8 cellular contexts compared by ENCODE assay signal in genomic region chr6:89369009-89369408, GRCh38. TPM values are rescaled to one million over a fixed set of nuclear protein-coding genes. Genes with fewer than 3 reads are reported as not detected.
DNase-seq lines count a peak whose midpoint lies in the region; ATAC-seq, FAIRE-seq and TF ChIP-seq lines count a peak whose summit lies in the region.
"Had no signal": no experiment of that assay in that cellular context is flagged by ENCODE, and none has a peak within 500 bp of the region (broad histone marks: within the 10 kb centered on the region; RNA-seq: fewer than 3 reads in every experiment).

No MANE protein-coding gene starts in this region.

- POLR2A ChIA-PET in GM12878 (lab: Charles Lee) = no interaction called here
- POLR2A ChIA-PET in CD8-positive, alpha-beta T cell (lab: Charles Lee) = no interaction called here

- no peak for FAIRE-seq in GM12878 (lab: Jason Lieb, UNC)
- peak; percentile 11 for FAIRE-seq in kidney (lab: Jason Lieb, UNC)

- no peaks in the 10 kb centered on the region for H3K36me3 ChIP-seq in GM12878 (ENCODE audit: control insufficient read depth in 2 of 2, insufficient read depth in 2 of 2, low read length in 1 of 2)
- no peaks in the 10 kb centered on the region for H3K36me3 ChIP-seq in kidney (ENCODE audit: control insufficient read depth in 1 of 2, insufficient read depth in 2 of 2, low read length in 2 of 2)
- H3K36me3 ChIP-seq in upper lobe of left lung = no peaks in the 10 kb centered on the region
- H3K36me3 ChIP-seq in CD8-positive, alpha-beta T cell (ENCODE audit: insufficient read depth, low read length) = no peaks in the 10 kb centered on the region

- no peaks in the 10 kb centered on the region for H3K9me3 Mint-ChIP-seq in CD8-positive, alpha-beta T cell
- H3K9me3 Mint-ChIP-seq: naive B cell had no signal

- CTCF ChIA-PET in GM12878 (lab: Yijun Ruan, JAX) = interaction anchor here (0.9 to 11.4 kb wide), 16 partner anchors 8 to 386 kb away, joined by 3 to 260 read pairs (median 4); partner anchors contain the start of genes GABRR2 and UBE2J1
- CTCF ChIA-PET in CD8-positive, alpha-beta T cell (lab: Charles Lee) = interaction anchor here (0.6 to 7.5 kb wide), 7 partner anchors 8 to 387 kb away, joined by 3 to 68 read pairs (median 3); partner anchors contain the start of gene UBE2J1

- SMC1A ChIA-PET in GM12878 (lab: Charles Lee; ENCODE audit: uncharacterized antibody, unreplicated experiment) = interaction anchor here (0.9 to 11.9 kb wide), 8 partner anchors 17 to 386 kb away, joined by 3 to 252 read pairs (median 6); partner anchors contain the start of gene UBE2J1

- H3K4me1 Mint-ChIP-seq in CD8-positive, alpha-beta T cell (ENCODE audit: low read depth) = peaks cover 26% of the 10 kb centered on the region

- H3K9me3 ChIP-seq in GM12878 (replicated peaks; ENCODE audit: control insufficient read depth, insufficient read depth, low read length) (no peaks in the 10 kb centered on the region), kidney (ENCODE audit: control insufficient read depth in 1 of 2, low read length in 2 of 2) (no peaks in the 10 kb centered on the region), upper lobe of left lung (no peaks in the 10 kb centered on the region)
- no peaks in the 10 kb centered on the region for H3K9me3 ChIP-seq in CD8-positive, alpha-beta T cell (ENCODE audit: low read length)

- H3K27me3 ChIP-seq in GM12878 (replicated peaks in 1 of 2; ENCODE audit: control insufficient read depth in 2 of 2, insufficient read depth in 2 of 2, low read length in 1 of 2) (no peaks in the 10 kb centered on the region), upper lobe of left lung (no peaks in the 10 kb centered on the region)
- H3K27me3 ChIP-seq in CD8-positive, alpha-beta T cell (ENCODE audit: insufficient read depth, low read length) = no peaks in the 10 kb centered on the region

- no peak overlapping the region for H3K27ac Mint-ChIP-seq in CD8-positive, alpha-beta T cell

- H3K4me2 ChIP-seq in GM12878 (ENCODE audit: control insufficient read depth, insufficient read depth) = no peak overlapping the region

- TF ChIP-seq EP300 in GM12878 (IDR thresholded peaks at IDR 0.05; ENCODE audit: borderline replicate concordance in 1 of 2, control insufficient read depth in 1 of 2, low read depth in 2 of 2, low read length in 2 of 2) = no peak
- TF ChIP-seq EP300 in upper lobe of left lung (IDR thresholded peaks at IDR 0.05) = no peak

- ATAC-seq in GM12878 (no peak), upper lobe of left lung (ENCODE audit: low FRiP score in 2 of 2) (peak in 1 of 2 donors; percentile 71), GM21717 (IDR thresholded peaks at IDR 0.05; ENCODE audit: unreplicated experiment) (no peak), HG03565 (IDR thresholded peaks at IDR 0.05; ENCODE audit: unreplicated experiment) (no peak)
- ATAC-seq in CD8-positive, alpha-beta T cell = no peak

- TF ChIP-seq POLR2A in GM12878 (IDR thresholded peaks at IDR 0.05; ENCODE audit: low read depth, low read length) (no peak), upper lobe of left lung (IDR thresholded peaks at IDR 0.05) (no peak)

- peak; percentile 43 for TF ChIP-seq CTCF in HFF-Myc (IDR thresholded peaks at IDR 0.05; ENCODE audit: low read depth, low read length, missing control alignments)
- peak in 2 of 3 experiments; percentile 12 to 35; a peak in 3 of 6 replicates for TF ChIP-seq CTCF in GM12878 (IDR thresholded peaks at IDR 0.05 in 2 of 3, conservative IDR thresholded peaks at IDR 0.05 in 1 of 3; ENCODE audit: control insufficient read depth in 2 of 3, extremely low read depth in 1 of 3, insufficient read depth in 1 of 3, low read depth in 3 of 3, low read length in 3 of 3)
- TF ChIP-seq CTCF in kidney (IDR thresholded peaks at IDR 0.05; ENCODE audit: borderline replicate concordance, extremely low read depth, insufficient read depth) = peak; percentile 64
- peak in 5 of 6 experiments; percentile 26 to 43 (median 36) for TF ChIP-seq CTCF in upper lobe of left lung (IDR thresholded peaks at IDR 0.05)
- TF ChIP-seq CTCF in CD8-positive, alpha-beta T cell (IDR thresholded peaks at IDR 0.05) = no peak

- intact Hi-C loops in GM12878 (cut with micrococcal nuclease; ENCODE audit: unreplicated experiment) = loop anchor here (2.0 kb wide), 1 partner anchor 64 kb away; the partner anchor contains the start of gene ANKRD6
- intact Hi-C loops in kidney (cut with DNase I) = loop anchor here (10.0 kb wide), 1 partner anchor 234 kb away; no protein-coding TSS in a partner anchor
- intact Hi-C loops in CD8-positive, alpha-beta T cell (cut with DNase I, micrococcal nuclease) = loop anchor here in 1 of 2 experiments (2.0 kb wide), 1 partner anchor 16 kb away; the partner anchor contains the start of gene UBE2J1

- H4K20me1 ChIP-seq in GM12878 (ENCODE audit: control insufficient read depth, insufficient read depth) = no peaks in the 10 kb centered on the region

- BruUV-seq in GM12878 (replicated peaks; lab: Mats Ljungman, UMichigan) = no TSS peak

- H3K9ac ChIP-seq in GM12878 (ENCODE audit: control insufficient read depth, insufficient read depth, low read length) = no peak overlapping the region
- H3K9ac ChIP-seq in kidney (ENCODE audit: low read length in 2 of 2) = no peak overlapping the region

- no peak for DNase-seq in HFF-Myc (ENCODE audit: extremely low read depth, low read depth)
- DNase-seq in GM12878 (ENCODE audit: low read depth, low spot score) = no peak
- peak; percentile 86 for DNase-seq in kidney
- peak in 1 of 2 donors; percentile 58 for DNase-seq in upper lobe of left lung
- no peak for DNase-seq in CD8-positive, alpha-beta T cell
- DNase-seq: naive B cell had no signal

- no peak overlapping the region for H3K4me3 Mint-ChIP-seq in CD8-positive, alpha-beta T cell
- H3K4me3 Mint-ChIP-seq: naive B cell had no signal

- H2AFZ ChIP-seq in GM12878 (ENCODE audit: control insufficient read depth, low read depth, low read length) = no peak overlapping the region

- H3K4me3 ChIP-seq in HFF-Myc (replicated peaks; ENCODE audit: low read depth, low read length) (no peak overlapping the region), GM12878 (no peak overlapping the region), kidney (ENCODE audit: low read length in 2 of 2) (no peak overlapping the region), upper lobe of left lung (no peak overlapping the region)
- H3K4me3 ChIP-seq in CD8-positive, alpha-beta T cell (ENCODE audit: low read depth, low read length) = no peak overlapping the region

- WGBS in GM12878 (ENCODE audit: insufficient coverage, insufficient replicate concordance, low lambda C conversion rate, missing lambda C conversion rate) = 68% methylated on average over 7 of the region's 7 CpGs
- 7 to 14% methylated on average over 7 of the region's 7 CpGs for WGBS in upper lobe of left lung, 2 donors

- H3K79me2 ChIP-seq in GM12878 (ENCODE audit: control insufficient read depth, insufficient read depth, low read length) = no peaks in the 10 kb centered on the region

- in situ Hi-C loops in GM12878 (cut with MboI) = no loop called here

- RAD21 ChIA-PET in GM12878 (lab: Charles Lee; ENCODE audit: unreplicated experiment) = interaction anchor here (0.9 to 11.8 kb wide), 2 partner anchors 18 to 71 kb away, joined by 3 to 187 read pairs; partner anchors contain the start of gene UBE2J1

- H3K4me1 ChIP-seq in GM12878 (ENCODE audit: control insufficient read depth, insufficient read depth, low read length) = peaks cover 26% of the 10 kb centered on the region
- H3K4me1 ChIP-seq in kidney (ENCODE audit: control insufficient read depth in 1 of 2, insufficient read depth in 1 of 2, low read depth in 1 of 2, low read length in 2 of 2) = peaks cover 0 to 5% of the 10 kb centered on the region in 2 donors
- H3K4me1 ChIP-seq in upper lobe of left lung = peaks cover 8 to 20% (median 14%) of the 10 kb centered on the region in 4 donors
- H3K4me1 ChIP-seq in CD8-positive, alpha-beta T cell (ENCODE audit: insufficient read depth, low read length) = peaks cover 17% of the 10 kb centered on the region

- H3K27ac ChIP-seq in GM12878 (ENCODE audit: control insufficient read depth, insufficient read depth) (no peak overlapping the region), kidney (ENCODE audit: low read depth in 2 of 2, low read length in 2 of 2) (peak overlapping the region in 1 of 2 donors; percentile 32), upper lobe of left lung (no peak overlapping the region)
- no peak overlapping the region for H3K27ac ChIP-seq in CD8-positive, alpha-beta T cell (ENCODE audit: low read depth, low read length)

- no peak; the same call in 1 of the 2 replicates for TF ChIP-seq RAD21 in GM12878 (IDR thresholded peaks at IDR 0.05; ENCODE audit: insufficient read depth, low read depth, low read length)

- no peaks in the 10 kb centered on the region for H3K36me3 Mint-ChIP-seq in CD8-positive, alpha-beta T cell
- H3K36me3 Mint-ChIP-seq: naive B cell had no signal

- no peaks in the 10 kb centered on the region for H3K27me3 Mint-ChIP-seq in CD8-positive, alpha-beta T cell (ENCODE audit: low read depth)
- H3K27me3 Mint-ChIP-seq: naive B cell had no signal

RNA-seq across cellular contexts. Expression of gene UBE2J1, which starts 16.5 kb away (rescaled TPM):
- total RNA-seq in GM12878 (2013; cell fraction: nucleolus; rRNA removed) = 36.7 and 38.5 TPM in 2 replicates
- total RNA-seq in GM12878 (2014; rRNA removed) (90.6 and 96.0 TPM in 2 replicates), GM12878 (2014; rRNA removed; fragmentation: Illumina TruSeq; extraction: Trizol) (110 and 114 TPM in 2 replicates), GM12878 (2021) (84.3 and 85.9 TPM in 2 replicates), kidney (47.3 TPM), upper lobe of left lung (10 to 100 TPM; 16.5 to 55.5 (median 37.4) TPM)
- 65.5 TPM for polyA plus RNA-seq in GM12878 (2011; ENCODE audit: low read depth)
- polyA plus RNA-seq in GM12878 (2011; rRNA removed) (89.5 and 129 TPM in 2 replicates), GM12878 (2014; fragmentation: Illumina TruSeq; extraction: Trizol) (120 and 151 TPM in 2 replicates), GM12878 (2014; fragmentation: Nextera tagmentation; extraction: Ambion mirVana) (10 to 100 TPM; 48.7 to 69.1 TPM), GM12878 (2014; rRNA removed) (68.5 and 76.8 TPM in 2 replicates), GM12878 (2016; fragmentation: Nextera tagmentation; extraction: Ambion mirVana) (100 to 1,000 TPM; 129 to 131 TPM), kidney (ENCODE audit: insufficient read depth, low read depth, low replicate concordance) (22.8 TPM)
- polyA plus RNA-seq in GM12878 (2011; cell fraction: cytosol; rRNA removed) = 43.6 and 46.9 TPM in 2 replicates
- 22.2 and 24.3 TPM in 2 replicates for polyA plus RNA-seq in GM12878 (2011; cell fraction: nucleus; rRNA removed)
- polyA plus RNA-seq in GM12878 (2012) = 84.3 and 96.2 TPM in 2 replicates
- 59.3 and 75.9 TPM in 2 replicates for polyA minus RNA-seq in GM12878 (2011; rRNA and poly(A)+ RNA removed)
- polyA minus RNA-seq in GM12878 (2011; cell fraction: cytosol; rRNA and poly(A)+ RNA removed) = 25.3 and 30.1 TPM in 2 replicates
- polyA minus RNA-seq in GM12878 (2011; cell fraction: nucleus; rRNA and poly(A)+ RNA removed) = 11.0 and 17.1 TPM in 2 replicates
- 10 to 100 TPM; 34.1 to 37.5 TPM for total RNA-seq in CD8-positive, alpha-beta T cell

RNA-seq across cellular contexts. Expression of gene RRAGD, which starts 43.1 kb away (rescaled TPM):
- 8.4 and 8.8 TPM in 2 replicates for total RNA-seq in GM12878 (2013; cell fraction: nucleolus; rRNA removed)
- total RNA-seq in GM12878 (2014; rRNA removed) (8.2 and 8.9 TPM in 2 replicates), GM12878 (2014; rRNA removed; fragmentation: Illumina TruSeq; extraction: Trizol) (12.9 and 13.6 TPM in 2 replicates), GM12878 (2021) (15.6 and 16.5 TPM in 2 replicates), kidney (31.5 TPM), upper lobe of left lung (10 to 100 TPM; 17.5 to 62.7 (median 29.7) TPM)
- polyA plus RNA-seq in GM12878 (2011; ENCODE audit: low read depth) = 34.4 TPM
- polyA plus RNA-seq in GM12878 (2011; rRNA removed) (17.4 and 25.5 TPM in 2 replicates), GM12878 (2014; fragmentation: Illumina TruSeq; extraction: Trizol) (9.8 and 15.3 TPM in 2 replicates), GM12878 (2014; fragmentation: Nextera tagmentation; extraction: Ambion mirVana) (1 to 10 TPM; 4.6 to 4.8 TPM), GM12878 (2014; rRNA removed) (6.3 and 8.1 TPM in 2 replicates), GM12878 (2016; fragmentation: Nextera tagmentation; extraction: Ambion mirVana) (1 to 10 TPM; 5.6 to 8.7 TPM), kidney (ENCODE audit: insufficient read depth, low read depth, low replicate concordance) (51.6 TPM)
- 5.4 and 5.8 TPM in 2 replicates for polyA plus RNA-seq in GM12878 (2011; cell fraction: cytosol; rRNA removed)
- polyA plus RNA-seq in GM12878 (2011; cell fraction: nucleus; rRNA removed) = 2.7 and 4.2 TPM in 2 replicates
- polyA plus RNA-seq in GM12878 (2012) = 41.1 and 60.7 TPM in 2 replicates
- polyA minus RNA-seq in GM12878 (2011; rRNA and poly(A)+ RNA removed) = 7.4 and 12.2 TPM in 2 replicates
- polyA minus RNA-seq in GM12878 (2011; cell fraction: cytosol; rRNA and poly(A)+ RNA removed) = 3.2 and 4.7 TPM in 2 replicates
- 1.2 and 1.4 TPM in 2 replicates for polyA minus RNA-seq in GM12878 (2011; cell fraction: nucleus; rRNA and poly(A)+ RNA removed)
- total RNA-seq in CD8-positive, alpha-beta T cell = 1 to 10 TPM; 5.6 to 9.3 TPM

RNA-seq across cellular contexts. Expression of gene GABRR2, which starts 53.9 kb away (rescaled TPM):
- total RNA-seq in GM12878 (2013; cell fraction: nucleolus; rRNA removed) = 2.9 and 4.1 TPM in 2 replicates
- total RNA-seq in GM12878 (2014; rRNA removed) = 0.23 and 0.33 TPM in 2 replicates
- total RNA-seq in GM12878 (2014; rRNA removed; fragmentation: Illumina TruSeq; extraction: Trizol) = 0.31 and 0.32 TPM in 2 replicates
- 0.35 and 0.54 TPM in 2 replicates for total RNA-seq in GM12878 (2021)
- 0.35 TPM for polyA plus RNA-seq in GM12878 (2011; ENCODE audit: low read depth)
- polyA plus RNA-seq in GM12878 (2011; rRNA removed) = 0.27 and 0.34 TPM in 2 replicates
- polyA plus RNA-seq in GM12878 (2011; cell fraction: cytosol; rRNA removed) = 0.36 and 0.37 TPM in 2 replicates
- 4.2 and 4.3 TPM in 2 replicates for polyA plus RNA-seq in GM12878 (2011; cell fraction: nucleus; rRNA removed)
- polyA plus RNA-seq in GM12878 (2012) = 0.38 and 0.58 TPM in 2 replicates
- 0.59 and 0.72 TPM in 2 replicates for polyA plus RNA-seq in GM12878 (2014; fragmentation: Illumina TruSeq; extraction: Trizol)
- polyA plus RNA-seq in GM12878 (2014; fragmentation: Nextera tagmentation; extraction: Ambion mirVana) = not detected
- 0.33 and 0.62 TPM in 2 replicates for polyA plus RNA-seq in GM12878 (2014; rRNA removed)
- polyA plus RNA-seq in GM12878 (2016; fragmentation: Nextera tagmentation; extraction: Ambion mirVana) = under 1 TPM; 0.16 to 0.19 TPM
- polyA minus RNA-seq in GM12878 (2011; rRNA and poly(A)+ RNA removed) = 0.22 and 0.26 TPM in 2 replicates
- polyA minus RNA-seq in GM12878 (2011; cell fraction: cytosol; rRNA and poly(A)+ RNA removed) = not detected in 2 replicates
- 0.48 and 0.77 TPM in 2 replicates for polyA minus RNA-seq in GM12878 (2011; cell fraction: nucleus; rRNA and poly(A)+ RNA removed)
- 0.38 TPM for total RNA-seq in kidney
- polyA plus RNA-seq in kidney (ENCODE audit: insufficient read depth, low read depth, low replicate concordance) = not detected
- 1 to 10 TPM in 5 of 6 donors, under 1 TPM in 1; 0.30 to 3.1 (median 1.6) TPM for total RNA-seq in upper lobe of left lung
- total RNA-seq in CD8-positive, alpha-beta T cell = under 1 TPM; 0.43 to 0.64 TPM
